Comparison of ENCODE assay signal across 9 cellular contexts in genomic region chr3:171614318-171614967, GRCh38.
DNase-seq lines count a peak whose midpoint lies in the region; ATAC-seq, FAIRE-seq and TF ChIP-seq lines count a peak whose summit lies in the region.
"Had no signal": no experiment of that assay in that cellular context is flagged by ENCODE, and none has a peak within 500 bp of the region (broad histone marks: within the 10 kb centered on the region; RNA-seq: fewer than 3 reads in every experiment).

No MANE protein-coding gene starts in this region.

- POLR2A ChIA-PET in CD8-positive, alpha-beta memory T cell (lab: Charles Lee), result no interaction called here

- peak overlapping the region in 2 of 8 donors; percentile 55 to 58 for H3K27ac Mint-ChIP-seq in CD8-positive, alpha-beta memory T cell
- H3K27ac Mint-ChIP-seq: stimulated activated naive CD8-positive, alpha-beta T cell treated with anti-CD3 and anti-CD28 coated beads, Interleukin-15, amount 100 ng/mL, for 72 hours had no signal

- TF ChIP-seq CTCF in GM12865 (IDR thresholded peaks at IDR 0.05; ENCODE audit: insufficient read depth, low read depth, low read length, missing control alignments) (peak; percentile 78), LNCAP (IDR thresholded peaks at IDR 0.05) (peak; percentile 32; the same call in 1 of the 2 replicates), epithelial cell of esophagus (IDR thresholded peaks at IDR 0.05; ENCODE audit: insufficient read depth, low read depth, low read length, missing control alignments) (peak; percentile 60), pancreas (IDR thresholded peaks at IDR 0.05) (no peak)

- no peak overlapping the region for H3K4me3 ChIP-seq in GM12865 (ENCODE audit: low read depth, low read length)
- no peak overlapping the region for H3K4me3 ChIP-seq in epithelial cell of esophagus (ENCODE audit: low read length)
- H3K4me3 ChIP-seq in pancreas, result no peak overlapping the region
- no peak overlapping the region for H3K4me3 ChIP-seq in CD8-positive, alpha-beta memory T cell (ENCODE audit: low read length)

- intact Hi-C loops in pancreas (cut with DNase I), result no loop called here

- peaks cover 3 to 14% of the 10 kb centered on the region in 2 donors for H3K27me3 Mint-ChIP-seq in CD8-positive, alpha-beta memory T cell

- CTCF ChIA-PET in CD8-positive, alpha-beta memory T cell (lab: Charles Lee), result interaction anchor here (0.6 to 1.6 kb wide), 4 partner anchors 9 to 157 kb away, joined by 3 to 7 read pairs (median 4); no protein-coding TSS in a partner anchor

- no peaks in the 10 kb centered on the region for H3K9me3 ChIP-seq in pancreas
- no peaks in the 10 kb centered on the region for H3K9me3 ChIP-seq in CD8-positive, alpha-beta memory T cell (ENCODE audit: low read length)

- peaks cover 0 to 10% (median 0%) of the 10 kb centered on the region in 3 donors for H3K36me3 ChIP-seq in pancreas
- no peaks in the 10 kb centered on the region for H3K36me3 ChIP-seq in CD8-positive, alpha-beta memory T cell (ENCODE audit: insufficient read depth, low read length)

- DNase-seq in GM12865 (ENCODE audit: low read depth) (peak; percentile 49), epithelial cell of esophagus (ENCODE audit: low read depth) (peak; percentile 45), pancreas (peak in 2 of 6 donors; percentile 10 to 12), cerebellar nuclear complex (lab: John Stamatoyannopoulos, UW) (no peak), epidermal melanocyte (ENCODE audit: insufficient read length, low spot score) (no peak)
- no peak for DNase-seq in CD8-positive, alpha-beta memory T cell

- peaks cover 0 to 2% (median 0%) of the 10 kb centered on the region in 3 donors for H3K36me3 Mint-ChIP-seq in CD8-positive, alpha-beta memory T cell

- peaks cover 0 to 15% (median 3%) of the 10 kb centered on the region in 3 donors for H3K4me1 ChIP-seq in pancreas
- H3K4me1 ChIP-seq in CD8-positive, alpha-beta memory T cell (ENCODE audit: insufficient read depth, low read length), result no peaks in the 10 kb centered on the region

- peak; percentile 24 to 60 (median 32) for ATAC-seq in pancreas
- ATAC-seq in GM18861 (IDR thresholded peaks at IDR 0.05; ENCODE audit: unreplicated experiment), result no peak
- ATAC-seq: stimulated activated naive CD8-positive, alpha-beta T cell treated with anti-CD3 and anti-CD28 coated beads, Interleukin-15, amount 100 ng/mL, for 72 hours had no signal

- no peaks in the 10 kb centered on the region for H3K27me3 ChIP-seq in pancreas
- H3K27me3 ChIP-seq in CD8-positive, alpha-beta memory T cell (ENCODE audit: insufficient read depth, low read length, poor library complexity, severe bottlenecking), result no peaks in the 10 kb centered on the region

- H3K27ac ChIP-seq in pancreas, result no peak overlapping the region
- H3K27ac ChIP-seq in CD8-positive, alpha-beta memory T cell (ENCODE audit: low read depth, low read length), result no peak overlapping the region

- H3K9me3 Mint-ChIP-seq in CD8-positive, alpha-beta memory T cell, result no peaks in the 10 kb centered on the region
- H3K9me3 Mint-ChIP-seq: stimulated activated naive CD8-positive, alpha-beta T cell treated with anti-CD3 and anti-CD28 coated beads, Interleukin-15, amount 100 ng/mL, for 72 hours had no signal

- H3K4me3 Mint-ChIP-seq in CD8-positive, alpha-beta memory T cell, result no peak overlapping the region
- H3K4me3 Mint-ChIP-seq: stimulated activated naive CD8-positive, alpha-beta T cell treated with anti-CD3 and anti-CD28 coated beads, Interleukin-15, amount 100 ng/mL, for 72 hours had no signal

- FAIRE-seq in pancreas (lab: Jason Lieb, UNC), result no peak

- no peaks in the 10 kb centered on the region for H3K4me1 Mint-ChIP-seq in CD8-positive, alpha-beta memory T cell
- H3K4me1 Mint-ChIP-seq: stimulated activated naive CD8-positive, alpha-beta T cell treated with anti-CD3 and anti-CD28 coated beads, Interleukin-15, amount 100 ng/mL, for 72 hours had no signal

- WGBS in pancreas, 2 donors, result 42 to 52% methylated on average over 12 of the region's 12 CpGs

Comparison
In these comparisons a context has a peak if more than half of its experiments do, and no peak if none do; other contexts are left out.
1. DNase-seq: peak in GM12865 (single experiment) and epithelial cell of esophagus (single experiment); none in cerebellar nuclear complex (0 of 2), epidermal melanocyte (single experiment) and CD8-positive, alpha-beta memory T cell (0 of 5).
2. CTCF ChIP-seq: peak in GM12865 (single experiment), LNCAP (single experiment) and epithelial cell of esophagus (single experiment); none in pancreas (0 of 4).